19 cellular contexts compared by ENCODE assay signal in genomic region chr9:76415154-76415553, GRCh38. TPM values are rescaled to one million over a fixed set of nuclear protein-coding genes. Genes with fewer than 3 reads are reported as not detected.
DNase-seq lines count a peak whose midpoint lies in the region; ATAC-seq and TF ChIP-seq lines count a peak whose summit lies in the region.
"Had no signal": no experiment of that assay in that cellular context is flagged by ENCODE, and none has a peak within 500 bp of the region (broad histone marks: within the 10 kb centered on the region; RNA-seq: fewer than 3 reads in every experiment).

No MANE protein-coding gene starts in this region.

- peaks cover 10% of the 10 kb centered on the region for H3K9me3 Mint-ChIP-seq in activated CD8-positive, alpha-beta T cell treated with anti-CD3 and anti-CD28 coated beads, Interleukin-2, amount 10 ng/mL, durations not matched to agents 7 days and 5 days (ENCODE audit: insufficient read depth)

- H3K27ac ChIP-seq in C4-2B: peak overlapping the region; percentile 70
- no peak overlapping the region for H3K27ac ChIP-seq in dorsolateral prefrontal cortex
- H3K27ac ChIP-seq: sigmoid colon, thoracic aorta had no signal

- POLR2A ChIA-PET in activated CD8-positive, alpha-beta T cell treated with anti-CD3 and anti-CD28 coated beads, Interleukin-2, amount 10 ng/mL, durations not matched to agents 7 days and 5 days (lab: Charles Lee): interaction anchor here (0.9 kb wide), 1 partner anchor 8 kb away, joined by 3 read pairs; no protein-coding TSS in a partner anchor

- peaks cover 27% of the 10 kb centered on the region for H3K36me3 Mint-ChIP-seq in activated CD8-positive, alpha-beta T cell treated with anti-CD3 and anti-CD28 coated beads, Interleukin-2, amount 10 ng/mL, durations not matched to agents 7 days and 5 days (ENCODE audit: low read depth)

- CTCF ChIA-PET in activated CD8-positive, alpha-beta T cell treated with anti-CD3 and anti-CD28 coated beads, Interleukin-2, amount 10 ng/mL, durations not matched to agents 7 days and 5 days (lab: Charles Lee): interaction anchor here (1.5 kb wide), 1 partner anchor 11 kb away, joined by 4 read pairs; no protein-coding TSS in a partner anchor

- H3K4me3 Mint-ChIP-seq in activated CD8-positive, alpha-beta T cell treated with anti-CD3 and anti-CD28 coated beads, Interleukin-2, amount 10 ng/mL, durations not matched to agents 7 days and 5 days: no peak overlapping the region
- H3K4me3 Mint-ChIP-seq: B cell; T-helper 1 cell treated with Interleukin-12 subunit alpha and Interleukin-12 subunit beta and Interleukin-4 antibody, amounts not matched to agents 30 μg/mL and 1 μg/mL, for 36 hours; WTC11 had no signal

- no peaks in the 10 kb centered on the region for H3K27me3 Mint-ChIP-seq in activated CD8-positive, alpha-beta T cell treated with anti-CD3 and anti-CD28 coated beads, Interleukin-2, amount 10 ng/mL, durations not matched to agents 7 days and 5 days (ENCODE audit: low read depth)
- H3K27me3 Mint-ChIP-seq: B cell, IgD-negative memory B cell had no signal

- H3K27ac Mint-ChIP-seq in activated CD8-positive, alpha-beta T cell treated with anti-CD3 and anti-CD28 coated beads, Interleukin-2, amount 10 ng/mL, durations not matched to agents 7 days and 5 days: peak overlapping the region; percentile 89
- H3K27ac Mint-ChIP-seq: B cell; IgD-negative memory B cell; T-helper 1 cell treated with Interleukin-12 subunit alpha and Interleukin-12 subunit beta and Interleukin-4 antibody, amounts not matched to agents 30 μg/mL and 1 μg/mL, for 36 hours; WTC11 had no signal

- H3K4me3 ChIP-seq in dorsolateral prefrontal cortex: no peak overlapping the region
- H3K4me3 ChIP-seq: sigmoid colon, thoracic aorta had no signal

- H3K4me1 Mint-ChIP-seq in activated CD8-positive, alpha-beta T cell treated with anti-CD3 and anti-CD28 coated beads, Interleukin-2, amount 10 ng/mL, durations not matched to agents 7 days and 5 days (ENCODE audit: low read depth): peaks cover 46% of the 10 kb centered on the region
- H3K4me1 Mint-ChIP-seq: B cell, IgD-negative memory B cell had no signal

- intact Hi-C loops in dorsolateral prefrontal cortex (cut with DNase I): no loop called here

- peak; percentile 37 for DNase-seq in H4 (ENCODE audit: low spot score)
- DNase-seq in activated CD8-positive, alpha-beta T cell treated with anti-CD3 and anti-CD28 coated beads, Interleukin-2, amount 10 ng/mL, durations not matched to agents 7 days and 5 days: no peak
- DNase-seq in iris pigment epithelial cell (ENCODE audit: low read depth): peak; percentile 82
- no peak for DNase-seq in dorsolateral prefrontal cortex
- no peak for DNase-seq in effector CD4-positive, alpha-beta T cell
- DNase-seq in nucleus accumbens (lab: John Stamatoyannopoulos, UW): no peak
- DNase-seq: activated effector memory CD4-positive, alpha-beta T cell treated with Interleukin-2 at 50 U/mL for 16 hours; aorta; islet precursor cell; SHP77; sigmoid colon; stimulated activated CD4-positive, alpha-beta T cell treated with anti-CD3 and anti-CD28 coated beads, Interleukin-2, amount 100 ng/mL, for 48 hours had no signal

- no peak for ATAC-seq in activated CD8-positive, alpha-beta T cell treated with anti-CD3 and anti-CD28 coated beads, Interleukin-2, amount 10 ng/mL, durations not matched to agents 7 days and 5 days
- no peak for ATAC-seq in HG02588 (IDR thresholded peaks at IDR 0.05; ENCODE audit: unreplicated experiment)
- ATAC-seq: WTC11 had no signal

- no peak for TF ChIP-seq CTCF in C4-2B (conservative IDR thresholded peaks at IDR 0.05)
- no peak for TF ChIP-seq CTCF in dorsolateral prefrontal cortex (IDR thresholded peaks at IDR 0.05 in 54 of 56, conservative IDR thresholded peaks at IDR 0.05 in 2 of 56; ENCODE audit: low read depth in 1 of 56, partially characterized antibody in 56 of 56)

- H3K27me3 ChIP-seq in dorsolateral prefrontal cortex: no peaks in the 10 kb centered on the region
- H3K27me3 ChIP-seq: sigmoid colon had no signal

RNA-seq across cellular contexts. Expression of gene RFK, which starts 20.9 kb away (rescaled TPM):
- 27.3 and 30.5 TPM in 2 replicates for total RNA-seq in H4 (2014; rRNA removed; shearing (Covaris generic))
- total RNA-seq in activated CD8-positive, alpha-beta T cell treated with anti-CD3 and anti-CD28 coated beads, Interleukin-2, amount 10 ng/mL, durations not matched to agents 7 days and 5 days: 10 to 100 TPM; 18.2 to 21.5 TPM
- total RNA-seq in dorsolateral prefrontal cortex: 10 to 100 TPM; 15.3 to 57.0 (median 37.1) TPM

RNA-seq across cellular contexts. Expression of gene GCNT1, which starts 43.8 kb away (rescaled TPM):
- total RNA-seq in H4 (2014; rRNA removed; shearing (Covaris generic)): 4.3 and 5.0 TPM in 2 replicates
- total RNA-seq in activated CD8-positive, alpha-beta T cell treated with anti-CD3 and anti-CD28 coated beads, Interleukin-2, amount 10 ng/mL, durations not matched to agents 7 days and 5 days: 1 to 10 TPM; 7.7 to 8.0 TPM
- total RNA-seq in dorsolateral prefrontal cortex: 10 to 100 TPM in 4 of 120 experiments, 1 to 10 TPM in 116; 1.4 to 14.0 (median 5.8) TPM

Comparison
In these comparisons a context has a peak if more than half of its experiments do, and no peak if none do; other contexts are left out.
1. DNase-seq: peak in H4 (single experiment) and iris pigment epithelial cell (single experiment); none in activated CD8-positive, alpha-beta T cell treated with anti-CD3 and anti-CD28 coated beads, Interleukin-2, amount 10 ng/mL, durations not matched to agents 7 days and 5 days (single experiment), dorsolateral prefrontal cortex (0 of 10), effector CD4-positive, alpha-beta T cell (single experiment) and nucleus accumbens (0 of 56).